1 cellular context compared by ENCODE assay signal in genomic region chr6:11648889-11649288, GRCh38.
TF ChIP-seq lines count a peak whose summit lies in the region.

No MANE protein-coding gene starts in this region.

TF ChIP-seq in H1, 55 proteins besides CTCF, POLR2A, EP300 and RAD21:
- no peak for TF ChIP-seq HDAC6 (IDR thresholded peaks at IDR 0.05; ENCODE audit: low read depth, low read length)
- TF ChIP-seq CBX5 (IDR thresholded peaks at IDR 0.05; ENCODE audit: low read depth, low read length), result no peak
- no peak for TF ChIP-seq PHF8 (conservative IDR thresholded peaks at IDR 0.05; ENCODE audit: low read depth, low read length)
- no peak for TF ChIP-seq KDM1A (IDR thresholded peaks at IDR 0.05; ENCODE audit: borderline replicate concordance, low read length)
- no peak for TF ChIP-seq GTF2F1 (IDR thresholded peaks at IDR 0.05; ENCODE audit: borderline replicate concordance, low read depth, low read length)
- no peak for TF ChIP-seq SRF (IDR thresholded peaks at IDR 0.05; ENCODE audit: low read depth, low read length)
- TF ChIP-seq TEAD4 (IDR thresholded peaks at IDR 0.05; ENCODE audit: low read depth, low read length), result no peak
- no peak for TF ChIP-seq GABPA (IDR thresholded peaks at IDR 0.05; ENCODE audit: borderline replicate concordance, insufficient read depth, low read length)
- TF ChIP-seq NRF1 (IDR thresholded peaks at IDR 0.05; ENCODE audit: low read depth, low read length), result no peak
- TF ChIP-seq RXRA (IDR thresholded peaks at IDR 0.05; ENCODE audit: insufficient read depth, low read depth, low read length), result no peak
- TF ChIP-seq SP2 (IDR thresholded peaks at IDR 0.05; ENCODE audit: low read length), result no peak
- no peak for TF ChIP-seq POLR2AphosphoS5 (IDR thresholded peaks at IDR 0.05; ENCODE audit: low read depth, low read length)
- TF ChIP-seq EZH2 (IDR thresholded peaks at IDR 0.05; ENCODE audit: low read depth, low read length, severe bottlenecking), result no peak
- TF ChIP-seq CHD2 (IDR thresholded peaks at IDR 0.05; ENCODE audit: low read length), result no peak
- no peak for TF ChIP-seq CTBP2 (IDR thresholded peaks at IDR 0.05; ENCODE audit: borderline replicate concordance, insufficient read depth, insufficient read length, low read length)
- no peak for TF ChIP-seq SP4 (IDR thresholded peaks at IDR 0.05; ENCODE audit: low read length)
- no peak for TF ChIP-seq KDM4A (IDR thresholded peaks at IDR 0.05; ENCODE audit: low read depth, low read length, severe bottlenecking)
- no peak for TF ChIP-seq ATF2 (IDR thresholded peaks at IDR 0.05; ENCODE audit: low read length)
- no peak for TF ChIP-seq POU5F1 (IDR thresholded peaks at IDR 0.05; ENCODE audit: low read depth, low read length)
- no peak for TF ChIP-seq ZNF274 (IDR thresholded peaks at IDR 0.05; ENCODE audit: borderline replicate concordance, extremely low read depth, low read length)
TF ChIP-seq in H1: peak in this region for 0.
